Comparison of ENCODE assay signal across 10 cellular contexts in genomic region chr10:102604379-102604960, GRCh38. TPM values are rescaled to one million over a fixed set of nuclear protein-coding genes. Genes with fewer than 3 reads are reported as not detected.
A peak's percentile ranks its signal among the peaks of the same experiment; 100 is the strongest.
DNase-seq lines count a peak whose midpoint lies in the region; ATAC-seq and TF ChIP-seq lines count a peak whose summit lies in the region.
"Had no signal": no experiment of that assay in that cellular context is flagged by ENCODE, and none has a peak within 500 bp of the region (broad histone marks: within the 10 kb centered on the region; RNA-seq: fewer than 3 reads in every experiment).

No MANE protein-coding gene starts in this region.

- H3K9me3 ChIP-seq in MG63 (no peaks in the 10 kb centered on the region), mesodermal cell (ENCODE audit: control insufficient read depth, low read length) (no peaks in the 10 kb centered on the region)

- 94 to 97% methylated on average over 4 to 5 of the region's 10 CpGs for WGBS in mesodermal cell (ENCODE audit: insufficient coverage in 2 of 2), 2 experiments

- H3K9me3 Mint-ChIP-seq in chondrocyte (ENCODE audit: low read depth), result no peaks in the 10 kb centered on the region
- H3K9me3 Mint-ChIP-seq: CD8-positive, alpha-beta memory T cell had no signal

- H3K36me3 ChIP-seq in MG63 (peaks cover 3% of the 10 kb centered on the region), mesodermal cell (ENCODE audit: control insufficient read depth, insufficient read depth, low read length) (peaks cover 59% of the 10 kb centered on the region)

- no peaks in the 10 kb centered on the region for H3K27me3 Mint-ChIP-seq in chondrocyte (ENCODE audit: low read depth)
- H3K27me3 Mint-ChIP-seq: CD8-positive, alpha-beta memory T cell had no signal

- H3K4me3 ChIP-seq in MG63 (no peak overlapping the region), mesodermal cell (ENCODE audit: extremely low read depth, insufficient read depth, low read length, poor library complexity, severe bottlenecking) (no peak overlapping the region)

- H3K4me1 ChIP-seq in mesodermal cell (ENCODE audit: control insufficient read depth, insufficient read depth, low read length, poor library complexity, severe bottlenecking), result peaks cover 57% of the 10 kb centered on the region

- DNase-seq in AG08395 (ENCODE audit: low spot score) (peak; percentile 65), MG63 (peak; percentile 30), chondrocyte (ENCODE audit: low spot score) (peak; percentile 4), medulla oblongata (ENCODE audit: extremely low spot score) (no peak), LoVo (ENCODE audit: low spot score) (no peak), NCI-H82 (lab: John Stamatoyannopoulos, UW) (no peak)
- DNase-seq: CD8-positive, alpha-beta memory T cell; occipital lobe had no signal

- peak overlapping the region; percentile 85 for H3K27ac ChIP-seq in mesodermal cell (ENCODE audit: low read depth, low read length, severe bottlenecking)

- no peak for TF ChIP-seq CTCF in chondrocyte (IDR thresholded peaks at IDR 0.05)

- peaks cover 7% of the 10 kb centered on the region for H3K36me3 Mint-ChIP-seq in chondrocyte (ENCODE audit: low read depth)

- no peaks in the 10 kb centered on the region for H3K27me3 ChIP-seq in MG63

- no peak for ATAC-seq in HG02938 (IDR thresholded peaks at IDR 0.05; ENCODE audit: unreplicated experiment)

- H3K4me1 Mint-ChIP-seq in chondrocyte (ENCODE audit: low read depth), result peaks cover 30% of the 10 kb centered on the region

- peak overlapping the region; percentile 97 for H3K27ac Mint-ChIP-seq in chondrocyte (ENCODE audit: unreplicated experiment)

- peak overlapping the region; percentile 43 for H3K4me3 Mint-ChIP-seq in chondrocyte (ENCODE audit: unreplicated experiment)
- H3K4me3 Mint-ChIP-seq: CD8-positive, alpha-beta memory T cell had no signal

RNA-seq across cellular contexts. Expression of gene TRIM8, which starts 39.8 kb away (rescaled TPM):
- 27.8 and 40.9 TPM in 2 replicates for total RNA-seq in MG63 (2014; rRNA removed; shearing (Covaris generic); ENCODE audit: low replicate concordance)
- 40.3 to 74.4 TPM (median 66.8 TPM) in 3 replicates for total RNA-seq in chondrocyte
- 138 TPM for polyA plus RNA-seq in mesodermal cell (2013, experiment 1 of 2)
- 118 TPM for polyA plus RNA-seq in mesodermal cell (2013, experiment 2 of 2)

Comparison
In these comparisons a context has a peak if more than half of its experiments do, and no peak if none do; other contexts are left out.
1. DNase-seq: peak in AG08395 (single experiment), MG63 (single experiment) and chondrocyte (single experiment); none in medulla oblongata (single experiment), LoVo (single experiment) and NCI-H82 (single experiment).